In genomic region chr16:6889106-6889505, GRCh38 we compare ENCODE assay signal across 24 cellular contexts.
"Had no signal": no experiment of that assay in that cellular context is flagged by ENCODE, and none has a peak within 500 bp of the region (broad histone marks: within the 10 kb centered on the region; RNA-seq: fewer than 3 reads in every experiment).

No MANE protein-coding gene starts in this region.

- H3K4me2 ChIP-seq: smooth muscle cell had no signal

- H3K36me3 ChIP-seq: left lung, lower lobe of right lung, ovary, right atrium auricular region, right lobe of liver, transverse colon, upper lobe of left lung, vagina had no signal

- H3K9me3 ChIP-seq: left lung, lower lobe of right lung, ovary, right atrium auricular region, right lobe of liver, transverse colon, upper lobe of left lung, vagina had no signal

- DNase-seq: hippocampal formation; left cardiac atrium; left lung; lower lobe of right lung; mammary epithelial cell; mesenchymal stem cell; naive thymus-derived CD8-positive, alpha-beta T cell; nephron progenitor cell; ovary; right lobe of liver; stimulated activated CD4-positive, alpha-beta T cell treated with anti-CD3 and anti-CD28 coated beads, Interleukin-1b, Interleukin-23, amount 100 ng/mL, for 48 hours; stimulated activated CD4-positive, alpha-beta T cell treated with anti-CD3 and anti-CD28 coated beads, Interleukin-2, amount 100 ng/mL, for 48 hours; stimulated activated CD4-positive, alpha-beta T cell treated with anti-CD3 and anti-CD28 coated beads, Interleukin-4, amount 100 ng/mL, for 4 hours; stimulated activated CD8-positive, alpha-beta memory T cell treated with anti-CD3 and anti-CD28 coated beads, Interleukin-4, amount 100 ng/mL, for 48 hours; stimulated activated naive CD4-positive, alpha-beta T cell treated with Interleukin-2 at 50 U/mL for 16 hours; stimulated activated naive CD8-positive, alpha-beta T cell treated with anti-CD3 and anti-CD28 coated beads, Interleukin-15, amount 100 ng/mL, for 72 hours; substantia nigra; transverse colon; upper lobe of left lung had no signal

- H3K4me3 ChIP-seq: left lung, lower lobe of right lung, ovary, right atrium auricular region, right lobe of liver, smooth muscle cell, transverse colon, upper lobe of left lung, vagina had no signal

- H3K4me1 Mint-ChIP-seq: naive thymus-derived CD8-positive, alpha-beta T cell; stimulated activated memory B cell treated with anti-CD40 and anti-IgM and Interleukin-4, amounts not matched to agents 10 μg/mL and 1 μg/mL and 100 μg/mL, for 72 hours; stimulated activated naive CD8-positive, alpha-beta T cell treated with anti-CD3 and anti-CD28 coated beads, Interleukin-15, amount 100 ng/mL, for 72 hours had no signal

- H3K4me3 Mint-ChIP-seq: naive thymus-derived CD8-positive, alpha-beta T cell; nephron progenitor cell; stimulated activated memory B cell treated with anti-CD40 and anti-IgM and Interleukin-4, amounts not matched to agents 10 μg/mL and 1 μg/mL and 100 μg/mL, for 72 hours; stimulated activated naive CD8-positive, alpha-beta T cell treated with anti-CD3 and anti-CD28 coated beads, Interleukin-15, amount 100 ng/mL, for 72 hours had no signal

- H3K27ac Mint-ChIP-seq: naive thymus-derived CD8-positive, alpha-beta T cell; nephron progenitor cell; progenitor cell of endocrine pancreas; stimulated activated memory B cell treated with anti-CD40 and anti-IgM and Interleukin-4, amounts not matched to agents 10 μg/mL and 1 μg/mL and 100 μg/mL, for 72 hours; stimulated activated naive CD8-positive, alpha-beta T cell treated with anti-CD3 and anti-CD28 coated beads, Interleukin-15, amount 100 ng/mL, for 72 hours had no signal

- H3K9me3 Mint-ChIP-seq: nephron progenitor cell had no signal

- H3K27me3 ChIP-seq: left lung, ovary, right atrium auricular region, right lobe of liver, transverse colon, upper lobe of left lung, vagina had no signal

- ATAC-seq: left cardiac atrium; left lung; lower lobe of right lung; naive thymus-derived CD8-positive, alpha-beta T cell; right lobe of liver; stimulated activated memory B cell treated with anti-CD40 and anti-IgM and Interleukin-4, amounts not matched to agents 10 μg/mL and 1 μg/mL and 100 μg/mL, for 72 hours; stimulated activated naive CD8-positive, alpha-beta T cell treated with anti-CD3 and anti-CD28 coated beads, Interleukin-15, amount 100 ng/mL, for 72 hours had no signal

- H3K4me1 ChIP-seq: left lung, lower lobe of right lung, right atrium auricular region, right lobe of liver, transverse colon, upper lobe of left lung, vagina had no signal

- H3K36me3 Mint-ChIP-seq: naive thymus-derived CD8-positive, alpha-beta T cell; stimulated activated memory B cell treated with anti-CD40 and anti-IgM and Interleukin-4, amounts not matched to agents 10 μg/mL and 1 μg/mL and 100 μg/mL, for 72 hours had no signal

- H3K27ac ChIP-seq: left lung, lower lobe of right lung, ovary, right atrium auricular region, right lobe of liver, transverse colon, upper lobe of left lung, vagina had no signal

- H3K27me3 Mint-ChIP-seq: stimulated activated memory B cell treated with anti-CD40 and anti-IgM and Interleukin-4, amounts not matched to agents 10 μg/mL and 1 μg/mL and 100 μg/mL, for 72 hours; stimulated activated naive CD8-positive, alpha-beta T cell treated with anti-CD3 and anti-CD28 coated beads, Interleukin-15, amount 100 ng/mL, for 72 hours had no signal
